1 cellular context compared by ENCODE assay signal in genomic region chr12:19154696-19155095, GRCh38.
TF ChIP-seq lines count a peak whose summit lies in the region.

No MANE protein-coding gene starts in this region.

TF ChIP-seq in WTC11, 78 proteins besides CTCF, POLR2A, EP300 and RAD21 (continued from another document):
- TF ChIP-seq ZNF532 (CRISPR knock-in tag; IDR thresholded peaks at IDR 0.05; ENCODE audit: borderline replicate concordance) (no peak), ZNF317 (CRISPR knock-in tag; IDR thresholded peaks at IDR 0.05; ENCODE audit: borderline replicate concordance, low read depth) (no peak), FOXP1 (CRISPR knock-in tag; IDR thresholded peaks at IDR 0.05; ENCODE audit: borderline replicate concordance) (no peak), RORB (CRISPR knock-in tag; IDR thresholded peaks at IDR 0.05) (no peak), ZNF263 (CRISPR knock-in tag; IDR thresholded peaks at IDR 0.05; ENCODE audit: low read depth) (no peak)
